In the genomic region with DNA sequence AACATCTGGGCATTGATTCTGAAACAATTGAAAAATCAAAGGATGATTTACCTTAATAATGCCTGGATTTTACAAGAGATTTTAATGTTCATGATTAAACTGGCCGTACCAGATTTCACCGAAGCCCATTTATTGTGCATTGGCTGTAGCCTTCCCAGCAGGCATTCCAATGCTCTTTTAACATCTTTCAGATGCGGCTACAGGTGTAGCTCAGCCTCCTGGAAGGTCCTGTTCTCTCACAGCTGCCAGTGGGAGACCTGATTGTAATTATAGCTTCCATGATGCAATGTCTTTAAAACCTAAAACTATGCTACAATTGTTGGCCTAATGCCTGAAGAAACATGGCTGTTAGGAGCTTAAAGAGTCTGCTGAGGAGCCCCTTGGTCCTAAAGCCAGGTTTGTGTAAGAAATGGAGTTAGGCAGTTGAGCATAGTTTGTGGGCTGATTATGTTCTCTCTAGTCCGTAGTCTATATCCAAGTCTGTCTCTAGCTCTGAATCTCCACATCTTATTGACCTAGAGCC, we compare ENCODE assay signal across 33 cellular contexts.
DNase-seq lines count a peak whose midpoint lies in the region; ATAC-seq, FAIRE-seq and TF ChIP-seq lines count a peak whose summit lies in the region.
"Had no signal": no experiment of that assay in that cellular context is flagged by ENCODE, and none has a peak within 500 bp of the region (broad histone marks: within the 10 kb centered on the region; RNA-seq: fewer than 3 reads in every experiment).

No MANE protein-coding gene starts in this region.

- H3K27ac ChIP-seq in small intestine (ENCODE audit: low read depth in 1 of 2, low read length in 1 of 2) (no peak overlapping the region), left lung (no peak overlapping the region)
- H3K27ac ChIP-seq: adrenal gland, dorsolateral prefrontal cortex, foreskin keratinocyte, ovary, SK-N-MC, stomach, tibial artery had no signal

- H3K9me3 ChIP-seq in small intestine (ENCODE audit: control insufficient read depth, low read depth) = no peaks in the 10 kb centered on the region
- peaks cover 0 to 21% of the 10 kb centered on the region in 2 donors for H3K9me3 ChIP-seq in left lung
- H3K9me3 ChIP-seq: adrenal gland had no signal

- H3K36me3 ChIP-seq in small intestine (ENCODE audit: control insufficient read depth in 2 of 2, insufficient read depth in 2 of 2, low read length in 2 of 2) (no peaks in the 10 kb centered on the region), left lung (no peaks in the 10 kb centered on the region)
- H3K36me3 ChIP-seq: adrenal gland, ovary, tibial artery had no signal

- no peaks in the 10 kb centered on the region for H3K27me3 ChIP-seq in small intestine (ENCODE audit: control insufficient read depth in 2 of 2, insufficient read depth in 2 of 2, low read length in 2 of 2)
- no peaks in the 10 kb centered on the region for H3K27me3 ChIP-seq in left lung
- H3K27me3 ChIP-seq: adrenal gland, dorsolateral prefrontal cortex, foreskin keratinocyte, ovary, stomach, tibial artery had no signal

- no peak for ATAC-seq in activated naive CD8-positive, alpha-beta T cell treated with anti-CD3 and anti-CD28 coated beads, Interleukin-2, amount 50 U/mL, for 24 hours
- ATAC-seq in HG03565 (IDR thresholded peaks at IDR 0.05; ENCODE audit: unreplicated experiment) (no peak), left lung (no peak)
- ATAC-seq: activated CD4-positive, alpha-beta T cell treated with anti-CD3 and anti-CD28 coated beads for 36 hours; foreskin keratinocyte; natural killer cell; right cardiac atrium; T-helper 17 cell had no signal

- H3K27me3 Mint-ChIP-seq in activated naive CD8-positive, alpha-beta T cell treated with anti-CD3 and anti-CD28 coated beads, Interleukin-2, amount 50 U/mL, for 24 hours = no peaks in the 10 kb centered on the region
- no peaks in the 10 kb centered on the region for H3K27me3 Mint-ChIP-seq in activated naive CD8-positive, alpha-beta T cell treated with anti-CD3 and anti-CD28 coated beads for 36 hours
- H3K27me3 Mint-ChIP-seq: activated CD4-positive, alpha-beta T cell treated with anti-CD3 and anti-CD28 coated beads for 36 hours; CD8-positive, alpha-beta memory T cell; T-helper 17 cell had no signal

- H3K4me3 ChIP-seq in astrocyte of the spinal cord (ENCODE audit: low read depth, low read length) = no peak overlapping the region
- H3K4me3 ChIP-seq in fibroblast of the aortic adventitia (ENCODE audit: low read depth, low read length) = no peak overlapping the region
- H3K4me3 ChIP-seq in small intestine (ENCODE audit: low read depth in 1 of 2, low read length in 2 of 2) = no peak overlapping the region
- H3K4me3 ChIP-seq in left lung = no peak overlapping the region
- H3K4me3 ChIP-seq: adrenal gland, dorsolateral prefrontal cortex, ovary, SK-N-MC, stomach, tibial artery had no signal

- H3K27ac Mint-ChIP-seq in activated naive CD8-positive, alpha-beta T cell treated with anti-CD3 and anti-CD28 coated beads, Interleukin-2, amount 50 U/mL, for 24 hours = peak overlapping the region; percentile 50
- H3K27ac Mint-ChIP-seq in activated naive CD8-positive, alpha-beta T cell treated with anti-CD3 and anti-CD28 coated beads for 36 hours = no peak overlapping the region
- H3K27ac Mint-ChIP-seq: activated CD4-positive, alpha-beta T cell treated with anti-CD3 and anti-CD28 coated beads for 36 hours; immature natural killer cell; natural killer cell; T-helper 17 cell had no signal

- no peak for TF ChIP-seq CTCF in astrocyte of the spinal cord (IDR thresholded peaks at IDR 0.05; ENCODE audit: low read depth, low read length)
- no peak for TF ChIP-seq CTCF in fibroblast of the aortic adventitia (IDR thresholded peaks at IDR 0.05; ENCODE audit: insufficient read depth, low read length)
- TF ChIP-seq CTCF in left lung (IDR thresholded peaks at IDR 0.05) = no peak

- FAIRE-seq in small intestine (lab: Jason Lieb, UNC) = no peak
- FAIRE-seq: endothelial cell of umbilical vein, GM18507 had no signal

- H3K4me3 Mint-ChIP-seq in activated naive CD8-positive, alpha-beta T cell treated with anti-CD3 and anti-CD28 coated beads, Interleukin-2, amount 50 U/mL, for 24 hours = no peak overlapping the region
- no peak overlapping the region for H3K4me3 Mint-ChIP-seq in activated naive CD8-positive, alpha-beta T cell treated with anti-CD3 and anti-CD28 coated beads for 36 hours
- H3K4me3 Mint-ChIP-seq: activated CD4-positive, alpha-beta T cell treated with anti-CD3 and anti-CD28 coated beads for 36 hours; CD8-positive, alpha-beta memory T cell; immature natural killer cell; natural killer cell; T-helper 17 cell had no signal

- H3K9me3 Mint-ChIP-seq in activated naive CD8-positive, alpha-beta T cell treated with anti-CD3 and anti-CD28 coated beads, Interleukin-2, amount 50 U/mL, for 24 hours = peaks cover 28% of the 10 kb centered on the region
- H3K9me3 Mint-ChIP-seq in activated naive CD8-positive, alpha-beta T cell treated with anti-CD3 and anti-CD28 coated beads for 36 hours = peaks cover 27% of the 10 kb centered on the region

- peaks cover 51% of the 10 kb centered on the region for H3K4me1 Mint-ChIP-seq in activated naive CD8-positive, alpha-beta T cell treated with anti-CD3 and anti-CD28 coated beads, Interleukin-2, amount 50 U/mL, for 24 hours
- H3K4me1 Mint-ChIP-seq in activated naive CD8-positive, alpha-beta T cell treated with anti-CD3 and anti-CD28 coated beads for 36 hours = peaks cover 32% of the 10 kb centered on the region
- H3K4me1 Mint-ChIP-seq: CD8-positive, alpha-beta memory T cell; T-helper 17 cell had no signal

- no peak for DNase-seq in activated naive CD8-positive, alpha-beta T cell treated with anti-CD3 and anti-CD28 coated beads, Interleukin-2, amount 50 U/mL, for 24 hours
- no peak for DNase-seq in activated naive CD8-positive, alpha-beta T cell treated with anti-CD3 and anti-CD28 coated beads for 36 hours
- DNase-seq in astrocyte of the spinal cord (ENCODE audit: low read depth, low spot score) (peak; percentile 61), fibroblast of the aortic adventitia (ENCODE audit: low read depth) (peak; percentile 32), small intestine (no peak), HPDE6-E6E7 (ENCODE audit: extremely low spot score) (no peak), left lung (no peak)
- DNase-seq: 8988T; activated CD4-positive, alpha-beta T cell treated with anti-CD3 and anti-CD28 coated beads for 36 hours; activated gamma-delta T cell; activated T-cell treated with anti-CD3 and anti-CD28 coated beads, Interleukin-2, amount 50 U/mL, for 1 hour; AML-193; caudate nucleus; CD8-positive, alpha-beta memory T cell; dorsolateral prefrontal cortex; foreskin keratinocyte; GDM1; immature natural killer cell; KBM-7; natural killer cell; NCI-H2171 treated with DMSO at 0.1 percent for 48 hours; NCI-H774; ovary; right cardiac atrium; stimulated activated CD4-positive, alpha-beta T cell treated with anti-CD3 and anti-CD28 coated beads, Interleukin-4, amount 100 ng/mL, for 4 hours; stomach; T-helper 17 cell; tibial artery had no signal

- intact Hi-C loops in left lung (cut with DNase I) = no loop called here

- in situ Hi-C loops in astrocyte of the spinal cord (cut with HindIII; ENCODE audit: low sequenced_read_pairs) = no loop called here

- H3K4me1 ChIP-seq in small intestine (ENCODE audit: control insufficient read depth in 2 of 2, insufficient read depth in 1 of 2, low read depth in 1 of 2, low read length in 1 of 2) (no peaks in the 10 kb centered on the region), left lung (no peaks in the 10 kb centered on the region)
- H3K4me1 ChIP-seq: adrenal gland had no signal

- 94 to 98% (median 94%) methylated on average over 4 of the region's 4 CpGs for WGBS in small intestine, 3 donors

- H3K36me3 Mint-ChIP-seq in activated naive CD8-positive, alpha-beta T cell treated with anti-CD3 and anti-CD28 coated beads, Interleukin-2, amount 50 U/mL, for 24 hours (ENCODE audit: low read depth) = peaks cover 35% of the 10 kb centered on the region
- peaks cover 56% of the 10 kb centered on the region for H3K36me3 Mint-ChIP-seq in activated naive CD8-positive, alpha-beta T cell treated with anti-CD3 and anti-CD28 coated beads for 36 hours

Comparison
In these comparisons a context has a peak if more than half of its experiments do, and no peak if none do; other contexts are left out.
1. DNase-seq: peak in astrocyte of the spinal cord (single experiment) and fibroblast of the aortic adventitia (single experiment); none in activated naive CD8-positive, alpha-beta T cell treated with anti-CD3 and anti-CD28 coated beads, Interleukin-2, amount 50 U/mL, for 24 hours (single experiment), activated naive CD8-positive, alpha-beta T cell treated with anti-CD3 and anti-CD28 coated beads for 36 hours (single experiment), small intestine (single experiment), HPDE6-E6E7 (single experiment) and left lung (0 of 2).